8 cellular contexts compared by ENCODE assay signal in the genomic region with DNA sequence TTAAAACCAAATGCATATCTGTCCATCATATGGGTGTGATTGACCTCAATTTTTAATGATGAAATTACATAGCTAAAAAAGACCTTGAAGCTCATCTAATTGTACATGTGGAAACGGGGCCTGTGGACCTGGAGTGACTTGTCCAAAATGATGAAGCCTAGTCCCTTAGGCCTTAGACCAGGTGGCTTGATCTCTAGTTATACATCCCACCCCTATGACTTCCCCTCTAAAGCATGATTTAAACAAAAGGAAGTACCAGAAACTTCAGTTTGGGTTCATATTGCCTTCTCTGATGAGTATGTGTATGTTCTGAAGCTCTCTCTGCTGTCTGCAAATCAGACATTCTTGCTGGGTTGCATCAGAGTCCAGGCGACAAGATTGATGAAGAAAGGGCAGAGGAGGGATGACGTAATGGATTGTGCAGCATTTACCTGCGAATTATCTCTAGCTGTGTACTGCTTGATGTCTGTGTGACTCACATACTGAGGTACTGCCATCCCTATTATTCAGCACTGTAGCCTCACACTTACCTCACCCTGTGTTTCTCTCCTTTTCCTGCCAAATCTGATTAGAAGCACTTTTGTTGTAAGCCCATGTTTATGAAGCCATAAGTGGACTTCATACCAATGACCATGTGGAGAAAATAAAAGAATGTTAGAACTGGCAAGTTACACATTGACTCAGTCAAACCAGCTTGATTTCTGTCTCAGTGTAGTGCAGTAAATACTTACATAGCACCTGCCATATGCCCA.
DNase-seq lines count a peak whose midpoint lies in the region; ATAC-seq and TF ChIP-seq lines count a peak whose summit lies in the region.

No MANE protein-coding gene starts in this region.

- ATAC-seq in omental fat pad (ENCODE audit: low FRiP score), result peak; percentile 89
- no peak for ATAC-seq in GM21367 (IDR thresholded peaks at IDR 0.05; ENCODE audit: unreplicated experiment)

- TF ChIP-seq CTCF in omental fat pad (IDR thresholded peaks at IDR 0.05), result no peak

- DNase-seq in EL (peak; percentile 94), NCI-H146 (lab: John Stamatoyannopoulos, UW) (peak; percentile 41), dedifferentiated amniotic fluid mesenchymal stem cell (ENCODE audit: extremely low spot score) (peak; percentile 66), omental fat pad (ENCODE audit: low spot score) (no peak), cortex of kidney (lab: John Stamatoyannopoulos, UW) (no peak), NCI-H1048 (lab: John Stamatoyannopoulos, UW) (no peak)
- no peak for DNase-seq in effector CD8-positive, alpha-beta T cell (lab: John Stamatoyannopoulos, UW)

Comparison
In these comparisons a context has a peak if more than half of its experiments do, and no peak if none do; other contexts are left out.
1. DNase-seq: peak in EL (single experiment), NCI-H146 (single experiment) and dedifferentiated amniotic fluid mesenchymal stem cell (single experiment); none in omental fat pad (single experiment), cortex of kidney (single experiment), effector CD8-positive, alpha-beta T cell (single experiment) and NCI-H1048 (single experiment).